ENCODE assay signal across 9 cellular contexts in the genomic region with DNA sequence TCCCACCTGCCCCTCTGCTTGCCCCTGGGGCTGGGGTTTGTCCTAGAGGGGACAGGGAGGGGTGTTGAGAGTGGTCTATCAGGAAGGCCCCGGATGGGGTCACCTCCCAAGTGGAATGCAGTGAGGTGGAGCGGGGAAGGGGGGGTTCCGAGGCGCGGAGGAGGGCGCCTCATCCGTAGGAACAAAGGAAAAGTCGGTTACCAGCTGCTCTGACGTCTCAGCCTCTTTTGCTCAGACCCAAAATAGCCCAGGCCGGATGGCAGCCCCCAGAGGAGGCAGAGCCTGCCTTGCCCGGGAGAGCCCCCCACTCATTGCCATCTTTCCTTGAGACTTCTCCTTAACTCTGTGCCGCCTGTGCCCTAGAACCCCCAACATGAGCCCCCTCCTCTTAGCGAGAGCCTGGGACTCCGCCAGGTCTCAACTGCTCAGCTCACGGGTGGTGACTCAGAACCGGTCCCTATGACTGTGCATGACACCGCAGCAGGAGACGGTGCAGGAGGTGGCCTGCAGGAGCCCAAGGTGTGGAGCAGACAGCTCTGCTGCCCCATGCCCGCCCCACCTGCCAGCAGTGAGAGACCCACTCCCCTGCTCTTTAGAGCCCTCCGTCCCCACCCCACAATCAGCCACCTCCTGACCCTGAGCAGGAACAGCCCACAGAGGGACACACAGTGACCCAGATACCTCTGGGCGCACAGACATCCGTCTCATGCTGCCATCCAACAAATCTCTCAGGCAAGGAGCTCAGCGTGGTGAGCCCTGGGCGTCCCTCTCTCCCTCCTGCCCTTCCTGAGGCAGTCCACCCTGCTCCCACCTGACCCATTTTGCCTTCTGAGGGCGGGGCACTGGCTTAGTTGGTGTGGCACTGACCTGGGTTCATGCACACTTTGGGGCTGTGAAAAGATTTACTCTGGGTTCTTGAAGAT. TPM values are rescaled to one million over a fixed set of nuclear protein-coding genes. Genes with fewer than 3 reads are reported as not detected.
DNase-seq lines count a peak whose midpoint lies in the region; TF ChIP-seq lines count a peak whose summit lies in the region.
"Had no signal": no experiment of that assay in that cellular context is flagged by ENCODE, and none has a peak within 500 bp of the region (broad histone marks: within the 10 kb centered on the region; RNA-seq: fewer than 3 reads in every experiment).

No MANE protein-coding gene starts in this region.

- no peaks in the 10 kb centered on the region for H4K20me1 ChIP-seq in OCI-LY7 (ENCODE audit: insufficient read depth, low read length)

- H3K27ac ChIP-seq in ACC112 (ENCODE audit: low read depth, low read length) (peak overlapping the region; percentile 59), OCI-LY7 (ENCODE audit: low read depth, low read length, poor library complexity, severe bottlenecking) (no peak overlapping the region)

- H2AFZ ChIP-seq in ACC112 (ENCODE audit: low read length, unreplicated experiment), result no peak overlapping the region
- H2AFZ ChIP-seq in OCI-LY7 (ENCODE audit: low read length), result no peak overlapping the region

- intact Hi-C loops in OCI-LY7 (cut with micrococcal nuclease; ENCODE audit: unreplicated experiment), result no loop called here

- H3K36me3 ChIP-seq in ACC112 (ENCODE audit: insufficient read depth, low read length) (peaks cover 24% of the 10 kb centered on the region; the same call in 1 of the 2 replicates), OCI-LY7 (ENCODE audit: insufficient read depth, low read length) (no peaks in the 10 kb centered on the region)

- H3K79me2 ChIP-seq in ACC112 (ENCODE audit: control insufficient read depth, insufficient read depth, low read length, unreplicated experiment) (peaks cover 50% of the 10 kb centered on the region), OCI-LY7 (ENCODE audit: insufficient read depth, low read depth, low read length) (no peaks in the 10 kb centered on the region)

- in situ Hi-C loops in GM13976 (cut with MboI; ENCODE audit: low sequenced_read_pairs, unreplicated experiment), result no loop called here

- no peaks in the 10 kb centered on the region for H3K9me3 ChIP-seq in OCI-LY7 (ENCODE audit: low read length)
- H3K9me3 ChIP-seq: heart left ventricle had no signal

- H3K27me3 ChIP-seq in ACC112 (ENCODE audit: insufficient read depth, low read length), result no peaks in the 10 kb centered on the region
- H3K27me3 ChIP-seq: heart left ventricle had no signal

- no peak overlapping the region for H3K4me2 ChIP-seq in OCI-LY7 (ENCODE audit: low read length)

- peaks cover 58% of the 10 kb centered on the region for H3K4me1 ChIP-seq in ACC112 (ENCODE audit: control insufficient read depth, insufficient read depth, low read length, unreplicated experiment)
- no peaks in the 10 kb centered on the region for H3K4me1 ChIP-seq in OCI-LY7 (ENCODE audit: insufficient read depth, low read length, poor library complexity, severe bottlenecking)

- POLR2A ChIA-PET in OCI-LY7 (lab: Charles Lee), result no interaction called here

- no TSS peak for BruUV-seq in OCI-LY7 (replicated peaks; lab: Mats Ljungman, UMichigan)

- TF ChIP-seq CTCF in GM13976 (IDR thresholded peaks at IDR 0.05; ENCODE audit: borderline replicate concordance, control extremely low read depth, extremely low read depth, insufficient read depth, missing control alignments) (no peak), OCI-LY7 (conservative IDR thresholded peaks at IDR 0.05; ENCODE audit: low read length) (no peak)

- no peaks in the 10 kb centered on the region for H3K9me2 ChIP-seq in OCI-LY7 (ENCODE audit: insufficient read depth, low read length)

- H3K4me3 ChIP-seq in ACC112 (ENCODE audit: low read depth, low read length) (no peak overlapping the region), OCI-LY7 (ENCODE audit: low read depth, low read length, poor library complexity, severe bottlenecking) (no peak overlapping the region)
- H3K4me3 ChIP-seq: heart left ventricle had no signal

- DNase-seq in GM13976 (ENCODE audit: low spot score), result peak; percentile 36
- peak; percentile 46 to 56 for DNase-seq in activated CD4-positive, alpha-beta T cell treated with anti-CD3 and anti-CD28 coated beads, Interleukin-2, amount 50 U/mL, for 48 hours
- peak; percentile 54 for DNase-seq in kidney tubule cell (ENCODE audit: low spot score)
- no peak for DNase-seq in NCI-H2081 treated with DMSO at 0.1 percent for 48 hours (lab: John Stamatoyannopoulos, UW)
- no peak for DNase-seq in SIG-M5 (lab: John Stamatoyannopoulos, UW)
- no peak for DNase-seq in NCI-H2227 (lab: John Stamatoyannopoulos, UW; ENCODE audit: unreplicated experiment)
- DNase-seq in OCI-LY7 (ENCODE audit: low spot score), result no peak

- CTCF ChIA-PET in OCI-LY7 (lab: Charles Lee; ENCODE audit: unreplicated experiment), result no interaction called here

RNA-seq across cellular contexts. Expression of gene STX1A, which starts 13.1 kb away (rescaled TPM):
- total RNA-seq in OCI-LY7 (2014; rRNA removed; shearing (Covaris generic)), result 5.3 and 11.3 TPM in 2 replicates
- 5.7 TPM in 2 replicates for total RNA-seq in OCI-LY7 (2022)

RNA-seq across cellular contexts. Expression of gene BUD23, which starts 23.0 kb away (rescaled TPM):
- 58.1 and 65.0 TPM in 2 replicates for total RNA-seq in OCI-LY7 (2014; rRNA removed; shearing (Covaris generic))
- 75.8 and 91.1 TPM in 2 replicates for total RNA-seq in OCI-LY7 (2022)

RNA-seq across cellular contexts. Expression of gene DNAJC30, which starts 23.1 kb away (rescaled TPM):
- total RNA-seq in OCI-LY7 (2014; rRNA removed; shearing (Covaris generic)), result 4.0 and 5.9 TPM in 2 replicates
- total RNA-seq in OCI-LY7 (2022), result 11.8 and 13.7 TPM in 2 replicates

RNA-seq across cellular contexts. Expression of gene ABHD11, which starts 32.2 kb away (rescaled TPM):
- 25.8 and 27.4 TPM in 2 replicates for total RNA-seq in OCI-LY7 (2014; rRNA removed; shearing (Covaris generic))
- total RNA-seq in OCI-LY7 (2022), result 27.5 and 30.5 TPM in 2 replicates

RNA-seq across cellular contexts. Expression of gene VPS37D, which starts 38.8 kb away (rescaled TPM):
- 2.4 and 5.3 TPM in 2 replicates for total RNA-seq in OCI-LY7 (2014; rRNA removed; shearing (Covaris generic))
- 5.2 and 5.3 TPM in 2 replicates for total RNA-seq in OCI-LY7 (2022)

Comparison
In these comparisons a context has a peak if more than half of its experiments do, and no peak if none do; other contexts are left out.
1. DNase-seq: peak in GM13976 (single experiment), activated CD4-positive, alpha-beta T cell treated with anti-CD3 and anti-CD28 coated beads, Interleukin-2, amount 50 U/mL, for 48 hours (2 of 2) and kidney tubule cell (single experiment); none in NCI-H2081 treated with DMSO at 0.1 percent for 48 hours (single experiment), SIG-M5 (single experiment), NCI-H2227 (single experiment) and OCI-LY7 (single experiment).